Comparison of ENCODE assay signal across 1 cellular context in genomic region chr16:81429045-81429521, GRCh38.
TF ChIP-seq lines count a peak whose summit lies in the region.

No MANE protein-coding gene starts in this region.

TF ChIP-seq in K562, 482 proteins besides CTCF, POLR2A, EP300 and RAD21 (continued from another document):
- TF ChIP-seq ZBTB40 (IDR thresholded peaks at IDR 0.05) (no peak), ZBTB40 (CRISPR knock-in tag; IDR thresholded peaks at IDR 0.05) (no peak), FOXP1 (CRISPR knock-in tag; IDR thresholded peaks at IDR 0.05) (no peak), SMAD4 (CRISPR knock-in tag; conservative IDR thresholded peaks at IDR 0.05) (0 out of 2 replicates have a peak, but pooled peaks have one; percentile 22), VEZF1 (CRISPR knock-in tag; IDR thresholded peaks at IDR 0.05) (peak; percentile 22; the same call in 1 of the 2 replicates), SMC3 (conservative IDR thresholded peaks at IDR 0.05; ENCODE audit: insufficient read depth, low read depth, low read length) (0 out of 2 replicates have a peak, but pooled peaks have one; percentile 21), HIVEP1 (CRISPR knock-in tag; IDR thresholded peaks at IDR 0.05) (no peak), PHF21A (IDR thresholded peaks at IDR 0.05; ENCODE audit: borderline replicate concordance, low read depth) (no peak)
